ENCODE assay signal across 25 cellular contexts in genomic region chr19:47569331-47569730, GRCh38. TPM values are rescaled to one million over a fixed set of nuclear protein-coding genes. Genes with fewer than 3 reads are reported as not detected.
"Had no signal": no experiment of that assay in that cellular context is flagged by ENCODE, and none has a peak within 500 bp of the region (broad histone marks: within the 10 kb centered on the region; RNA-seq: fewer than 3 reads in every experiment).

No MANE protein-coding gene starts in this region.

- H3K4me3 ChIP-seq: MG63 had no signal

- H3K9me3 Mint-ChIP-seq: T-cell had no signal

- H3K4me3 Mint-ChIP-seq: T-cell had no signal

- H3K36me3 ChIP-seq: MG63 had no signal

- ATAC-seq: T-cell had no signal

- H3K27me3 ChIP-seq: MG63 had no signal

- DNase-seq: IMR-90, Karpas-422, KG1, MG63, NCI-H1048, NCI-H1105, NCI-H1417, NCI-H1436 treated with DMSO at 0.1 percent for 48 hours, NCI-H1694, NCI-H187 treated with DMSO at 0.1 percent for 48 hours, NCI-H2029 treated with DMSO at 0.1 percent for 48 hours, NCI-H2171 treated with DMSO at 0.1 percent for 48 hours, NCI-H345, NCI-H524, NCI-H526 treated with DMSO at 0.1 percent for 48 hours, NCI-H774, Right ventricle myocardium superior, RPMI8226, SIG-M5, SK-N-SH, SW 1271, T-cell had no signal

- H3K27me3 Mint-ChIP-seq: T-cell had no signal

- H3K9ac ChIP-seq: SK-N-SH had no signal

- H3K36me3 Mint-ChIP-seq: T-cell had no signal

- H3K9me3 ChIP-seq: MG63, SK-N-SH had no signal

RNA-seq across cellular contexts. Expression of gene ZNF541, which starts 3.6 kb away (rescaled TPM):
- total RNA-seq: HT-29, IMR-90, NCI-H460, SK-MEL-5 had no signal
- polyA plus RNA-seq: IMR-90 had no signal
